26 cellular contexts compared by ENCODE assay signal in genomic region chr16:10388987-10389386, GRCh38. TPM values are rescaled to one million over a fixed set of nuclear protein-coding genes. Genes with fewer than 3 reads are reported as not detected.
A peak's percentile ranks its signal among the peaks of the same experiment; 100 is the strongest.
DNase-seq lines count a peak whose midpoint lies in the region; ATAC-seq and TF ChIP-seq lines count a peak whose summit lies in the region.
"Had no signal": no experiment of that assay in that cellular context is flagged by ENCODE, and none has a peak within 500 bp of the region (broad histone marks: within the 10 kb centered on the region; RNA-seq: fewer than 3 reads in every experiment).

No MANE protein-coding gene starts in this region.

- H3K4me3 Mint-ChIP-seq in T-helper 2 cell treated with Interferon-gamma antibody and Interleukin-4, amounts not matched to agents 5 μg/mL and 100 μg/mL, for 36 hours = peak overlapping the region; percentile 73
- H3K4me3 Mint-ChIP-seq in CD4-positive, alpha-beta memory T cell = peak overlapping the region in 7 of 8 donors; percentile 25 to 74 (median 50)
- H3K4me3 Mint-ChIP-seq in activated CD8-positive, alpha-beta T cell treated with anti-CD3 and anti-CD28 coated beads for 36 hours = no peak overlapping the region
- H3K4me3 Mint-ChIP-seq in naive thymus-derived CD8-positive, alpha-beta T cell = peak overlapping the region; percentile 29 to 96 (median 58)
- H3K4me3 Mint-ChIP-seq: HFFc6 had no signal

- ATAC-seq in activated CD8-positive, alpha-beta T cell treated with anti-CD3 and anti-CD28 coated beads for 36 hours = no peak
- ATAC-seq in naive thymus-derived CD8-positive, alpha-beta T cell = no peak
- ATAC-seq in left lobe of liver = no peak
- no peak for ATAC-seq in GM19328 (IDR thresholded peaks at IDR 0.05; ENCODE audit: unreplicated experiment)
- ATAC-seq: foreskin keratinocyte, left ventricle myocardium superior, mucosa of descending colon, PC-3 had no signal

- H3K27me3 ChIP-seq in CD4-positive, alpha-beta memory T cell (ENCODE audit: insufficient read depth, low read length) = no peaks in the 10 kb centered on the region
- H3K27me3 ChIP-seq: brain microvascular endothelial cell, foreskin keratinocyte, spleen, transverse colon had no signal

- peaks cover 57% of the 10 kb centered on the region for H3K36me3 Mint-ChIP-seq in T-helper 2 cell treated with Interferon-gamma antibody and Interleukin-4, amounts not matched to agents 5 μg/mL and 100 μg/mL, for 36 hours (ENCODE audit: low read depth)
- H3K36me3 Mint-ChIP-seq in CD4-positive, alpha-beta memory T cell = peaks cover 26 to 35% of the 10 kb centered on the region in 2 donors
- H3K36me3 Mint-ChIP-seq in activated CD8-positive, alpha-beta T cell treated with anti-CD3 and anti-CD28 coated beads for 36 hours (ENCODE audit: low read depth) = peaks cover 56% of the 10 kb centered on the region
- peaks cover 24 to 47% (median 33%) of the 10 kb centered on the region in 3 donors for H3K36me3 Mint-ChIP-seq in naive thymus-derived CD8-positive, alpha-beta T cell

- H3K9me3 Mint-ChIP-seq in T-helper 2 cell treated with Interferon-gamma antibody and Interleukin-4, amounts not matched to agents 5 μg/mL and 100 μg/mL, for 36 hours = peaks cover 8% of the 10 kb centered on the region
- peaks cover 0 to 4% (median 0%) of the 10 kb centered on the region in 8 donors for H3K9me3 Mint-ChIP-seq in CD4-positive, alpha-beta memory T cell
- peaks cover 10% of the 10 kb centered on the region for H3K9me3 Mint-ChIP-seq in activated CD8-positive, alpha-beta T cell treated with anti-CD3 and anti-CD28 coated beads for 36 hours
- peaks cover 0 to 21% (median 2%) of the 10 kb centered on the region in 9 donors for H3K9me3 Mint-ChIP-seq in naive thymus-derived CD8-positive, alpha-beta T cell

- no peaks in the 10 kb centered on the region for H3K36me3 ChIP-seq in CD4-positive, alpha-beta memory T cell (ENCODE audit: insufficient read depth, low read length)
- H3K36me3 ChIP-seq: brain microvascular endothelial cell, stomach, transverse colon had no signal

- no peak overlapping the region for H3K4me3 ChIP-seq in CD4-positive, alpha-beta memory T cell (ENCODE audit: low read length in 2 of 2)
- H3K4me3 ChIP-seq: mucosa of descending colon, spleen, stomach, transverse colon had no signal

- peak overlapping the region; percentile 43 for H3K27ac Mint-ChIP-seq in T-helper 2 cell treated with Interferon-gamma antibody and Interleukin-4, amounts not matched to agents 5 μg/mL and 100 μg/mL, for 36 hours
- peak overlapping the region in 2 of 7 donors; percentile 2 to 70 for H3K27ac Mint-ChIP-seq in CD4-positive, alpha-beta memory T cell
- peak overlapping the region; percentile 66 for H3K27ac Mint-ChIP-seq in activated CD8-positive, alpha-beta T cell treated with anti-CD3 and anti-CD28 coated beads for 36 hours
- peak overlapping the region in 9 of 10 donors; percentile 18 to 75 (median 63) for H3K27ac Mint-ChIP-seq in naive thymus-derived CD8-positive, alpha-beta T cell
- H3K27ac Mint-ChIP-seq: HFFc6 had no signal

- no peaks in the 10 kb centered on the region for H3K9me3 ChIP-seq in CD4-positive, alpha-beta memory T cell (ENCODE audit: control insufficient read depth in 1 of 2, low read length in 2 of 2)
- H3K9me3 ChIP-seq: mucosa of descending colon, stomach, transverse colon had no signal

- H3K27me3 Mint-ChIP-seq in T-helper 2 cell treated with Interferon-gamma antibody and Interleukin-4, amounts not matched to agents 5 μg/mL and 100 μg/mL, for 36 hours (ENCODE audit: low read depth) = no peaks in the 10 kb centered on the region
- H3K27me3 Mint-ChIP-seq in CD4-positive, alpha-beta memory T cell = no peaks in the 10 kb centered on the region
- no peaks in the 10 kb centered on the region for H3K27me3 Mint-ChIP-seq in activated CD8-positive, alpha-beta T cell treated with anti-CD3 and anti-CD28 coated beads for 36 hours
- no peaks in the 10 kb centered on the region for H3K27me3 Mint-ChIP-seq in naive thymus-derived CD8-positive, alpha-beta T cell

- intact Hi-C loops in CD4-positive, alpha-beta memory T cell (cut with micrococcal nuclease) = no loop called here
- intact Hi-C loops in activated CD8-positive, alpha-beta T cell treated with anti-CD3 and anti-CD28 coated beads for 36 hours (cut with micrococcal nuclease) = no loop called here

- POLR2A ChIA-PET in CD4-positive, alpha-beta memory T cell (lab: Charles Lee; ENCODE audit: partially characterized antibody) = interaction anchor here (0.9 kb wide), 1 partner anchor 56 kb away, joined by 3 read pairs; no protein-coding TSS in a partner anchor
- POLR2A ChIA-PET in activated CD8-positive, alpha-beta T cell treated with anti-CD3 and anti-CD28 coated beads for 36 hours (lab: Charles Lee) = interaction anchor here (0.6 kb wide), 2 partner anchors 12 to 111 kb away, joined by 3 read pairs; no protein-coding TSS in a partner anchor
- POLR2A ChIA-PET in naive thymus-derived CD8-positive, alpha-beta T cell (lab: Charles Lee) = no interaction called here

- no peak overlapping the region for H3K27ac ChIP-seq in CD4-positive, alpha-beta memory T cell (ENCODE audit: low read depth, low read length)
- H3K27ac ChIP-seq: brain microvascular endothelial cell, foreskin keratinocyte, spleen, stomach, transverse colon had no signal

- H3K4me1 Mint-ChIP-seq in T-helper 2 cell treated with Interferon-gamma antibody and Interleukin-4, amounts not matched to agents 5 μg/mL and 100 μg/mL, for 36 hours (ENCODE audit: low read depth) = peaks cover 36% of the 10 kb centered on the region
- peaks cover 26 to 65% (median 40%) of the 10 kb centered on the region in 4 donors for H3K4me1 Mint-ChIP-seq in CD4-positive, alpha-beta memory T cell
- H3K4me1 Mint-ChIP-seq in activated CD8-positive, alpha-beta T cell treated with anti-CD3 and anti-CD28 coated beads for 36 hours (ENCODE audit: low read depth) = peaks cover 47% of the 10 kb centered on the region
- peaks cover 18 to 54% (median 48%) of the 10 kb centered on the region in 4 donors for H3K4me1 Mint-ChIP-seq in naive thymus-derived CD8-positive, alpha-beta T cell

- DNase-seq in T-helper 2 cell treated with Interferon-gamma antibody and Interleukin-4, amounts not matched to agents 5 μg/mL and 100 μg/mL, for 36 hours (ENCODE audit: low spot score) = no peak
- DNase-seq in T-helper 2 cell (no peak), left lobe of liver (ENCODE audit: low spot score) (no peak), NCI-H1048 (lab: John Stamatoyannopoulos, UW) (no peak)
- no peak for DNase-seq in CD4-positive, alpha-beta memory T cell
- no peak for DNase-seq in activated CD8-positive, alpha-beta T cell treated with anti-CD3 and anti-CD28 coated beads for 36 hours
- no peak for DNase-seq in naive thymus-derived CD8-positive, alpha-beta T cell
- DNase-seq: 8988T; activated CD4-positive, CD25-positive, alpha-beta regulatory T cell; activated T-cell treated with anti-CD3 and anti-CD28 coated beads, Interleukin-2, amount 50 U/mL, for 48 hours; brain microvascular endothelial cell; Calu3; effector CD4-positive, alpha-beta T cell; foreskin keratinocyte; HFFc6; Kasumi-1; left ventricle myocardium superior; mucosa of descending colon; NCI-H1092; NCI-H2029; PC-3; stimulated activated CD4-positive, alpha-beta T cell treated with anti-CD3 and anti-CD28 coated beads, Interleukin-4, amount 100 ng/mL, for 24 hours; stomach; transverse colon had no signal

- TF ChIP-seq CTCF in activated CD8-positive, alpha-beta T cell treated with anti-CD3 and anti-CD28 coated beads for 36 hours (IDR thresholded peaks at IDR 0.05) = no peak

- CTCF ChIA-PET in CD4-positive, alpha-beta memory T cell (lab: Charles Lee; ENCODE audit: partially characterized antibody) = interaction anchor here (0.6 to 1.0 kb wide), 2 partner anchors 20 to 60 kb away, joined by 3 read pairs; no protein-coding TSS in a partner anchor
- CTCF ChIA-PET in activated CD8-positive, alpha-beta T cell treated with anti-CD3 and anti-CD28 coated beads for 36 hours (lab: Charles Lee) = interaction anchor here (0.7 kb wide), 1 partner anchor 26 kb away, joined by 3 read pairs; no protein-coding TSS in a partner anchor

- peaks cover 38% of the 10 kb centered on the region for H3K4me1 ChIP-seq in CD4-positive, alpha-beta memory T cell (ENCODE audit: insufficient read depth, low read length)
- H3K4me1 ChIP-seq: foreskin keratinocyte had no signal

RNA-seq across cellular contexts. Expression of gene ATF7IP2, which starts 3.1 kb away (rescaled TPM):
- total RNA-seq in CD4-positive, alpha-beta memory T cell = 10 to 100 TPM; 51.1 to 58.0 TPM
- 100 to 1,000 TPM; 108 to 170 TPM for polyA plus RNA-seq in CD4-positive, alpha-beta memory T cell
- 10 to 100 TPM; 25.8 to 27.0 TPM for total RNA-seq in activated CD8-positive, alpha-beta T cell treated with anti-CD3 and anti-CD28 coated beads for 36 hours
- 10 to 100 TPM; 87.6 to 89.9 TPM for total RNA-seq in naive thymus-derived CD8-positive, alpha-beta T cell
- 100 to 1,000 TPM; 121 to 182 (median 175) TPM for polyA plus RNA-seq in naive thymus-derived CD8-positive, alpha-beta T cell
- total RNA-seq in left lobe of liver = 29.7 TPM
